In genomic region chr22:38827510-38827909, GRCh38 we compare ENCODE assay signal across 1 cellular context.
TF ChIP-seq lines count a peak whose summit lies in the region.

No MANE protein-coding gene starts in this region.

TF ChIP-seq in HepG2, 621 proteins besides CTCF, POLR2A, EP300 and RAD21:
- TF ChIP-seq ZNF629 (CRISPR knock-in tag; conservative IDR thresholded peaks at IDR 0.05) (peak; percentile 76), AKNA (CRISPR knock-in tag; IDR thresholded peaks at IDR 0.05; ENCODE audit: borderline replicate concordance) (no peak)
TF ChIP-seq in HepG2: peak in this region for 1.
